Comparison of ENCODE assay signal across 8 cellular contexts in the genomic region with DNA sequence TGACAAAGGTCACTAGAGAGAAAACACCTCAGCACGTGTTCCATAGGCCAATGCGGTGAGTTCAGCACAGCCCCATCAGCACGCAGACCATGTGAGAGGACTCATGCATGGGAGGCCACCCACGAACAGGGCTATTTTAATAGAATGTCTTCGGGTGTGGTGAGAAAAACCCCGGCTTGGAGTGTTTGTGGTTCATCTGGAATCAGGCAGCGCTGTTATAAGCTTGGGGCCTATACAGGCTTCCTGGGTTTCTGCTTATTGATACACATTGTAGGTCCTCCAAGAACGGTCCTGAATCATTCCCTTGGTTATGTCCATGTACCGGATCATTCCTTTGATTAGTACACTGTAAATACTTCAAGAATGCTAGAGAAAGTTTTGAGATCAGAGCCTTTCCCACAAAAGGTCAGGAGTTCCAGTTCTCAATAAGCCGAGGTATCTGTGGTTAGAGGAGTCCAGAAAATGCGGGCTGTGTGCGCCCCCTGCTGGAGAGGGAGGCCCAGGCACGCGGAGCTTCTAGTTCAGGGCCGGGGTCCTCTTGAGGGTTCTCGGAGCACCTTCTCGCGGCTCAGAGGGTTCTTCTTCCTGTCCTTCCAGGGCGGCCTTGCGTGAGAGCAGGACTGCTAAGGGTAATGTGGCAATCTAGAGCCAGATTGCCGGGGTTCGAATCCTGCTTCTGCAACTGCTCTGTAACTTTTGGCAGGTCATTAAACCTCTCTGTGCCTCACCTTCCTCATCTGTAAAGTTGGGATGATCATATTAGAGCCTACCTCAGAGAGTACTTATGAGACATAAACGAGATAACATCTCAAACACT. TPM values are rescaled to one million over a fixed set of nuclear protein-coding genes. Genes with fewer than 3 reads are reported as not detected.
DNase-seq lines count a peak whose midpoint lies in the region; ATAC-seq and TF ChIP-seq lines count a peak whose summit lies in the region.

No MANE protein-coding gene starts in this region.

- WGBS in psoas muscle, 3 donors, result 38 to 52% (median 47%) methylated on average over 23 of the region's 23 CpGs
- 45% methylated on average over 23 of the region's 23 CpGs for WGBS in aorta, 2 donors

- H3K4me1 ChIP-seq in cardiac muscle cell (ENCODE audit: low read depth) (no peaks in the 10 kb centered on the region), psoas muscle (no peaks in the 10 kb centered on the region), aorta (ENCODE audit: control insufficient read depth in 1 of 2, insufficient read depth in 2 of 2, low read length in 2 of 2) (no peaks in the 10 kb centered on the region)

- H3K9me3 ChIP-seq in cardiac muscle cell (ENCODE audit: low read depth) (no peaks in the 10 kb centered on the region), psoas muscle (no peaks in the 10 kb centered on the region), aorta (ENCODE audit: control insufficient read depth, low read length) (no peaks in the 10 kb centered on the region)

- intact Hi-C loops in psoas muscle (cut with DNase I), result loop anchor here (1.0 to 5.0 kb wide), 5 partner anchors 414 to 668 kb away; no protein-coding TSS in a partner anchor
- intact Hi-C loops in aorta (cut with DNase I), result loop anchor here (1.0 to 10.0 kb wide), 4 partner anchors 56 to 669 kb away; no protein-coding TSS in a partner anchor

- H3K27ac ChIP-seq in cardiac muscle cell, result no peak overlapping the region
- no peak overlapping the region for H3K27ac ChIP-seq in psoas muscle
- H3K27ac ChIP-seq in aorta (ENCODE audit: low read depth in 1 of 2, low read length in 2 of 2), result no peak overlapping the region

- H3K4me3 ChIP-seq in cardiac muscle cell, result no peak overlapping the region
- H3K4me3 ChIP-seq in psoas muscle, result no peak overlapping the region
- no peak overlapping the region for H3K4me3 ChIP-seq in aorta (ENCODE audit: low read length in 2 of 2)

- H3K36me3 ChIP-seq in cardiac muscle cell (no peaks in the 10 kb centered on the region), psoas muscle (ENCODE audit: insufficient read depth in 1 of 2, low read depth in 1 of 2) (no peaks in the 10 kb centered on the region), aorta (ENCODE audit: control insufficient read depth in 1 of 2, insufficient read depth in 2 of 2, low read length in 1 of 2) (no peaks in the 10 kb centered on the region)

- ATAC-seq in GM21825 (IDR thresholded peaks at IDR 0.05; ENCODE audit: unreplicated experiment), result peak; percentile 76
- ATAC-seq in SK-N-SH treated with all-trans-retinoic acid at 6 μM for 48 hours, result peak; percentile 97
- ATAC-seq in psoas muscle, result peak; percentile 77 to 87 (median 83)
- ATAC-seq in aorta (ENCODE audit: low FRiP score), result peak; percentile 90

- no peaks in the 10 kb centered on the region for H3K27me3 ChIP-seq in cardiac muscle cell
- no peaks in the 10 kb centered on the region for H3K27me3 ChIP-seq in psoas muscle (ENCODE audit: insufficient read depth in 3 of 3, low read length in 2 of 3)
- no peaks in the 10 kb centered on the region for H3K27me3 ChIP-seq in aorta (ENCODE audit: control insufficient read depth in 1 of 2, insufficient read depth in 2 of 2, low read length in 1 of 2)

- DNase-seq in GF-D8 (lab: John Stamatoyannopoulos, UW), result peak; percentile 27
- peak; percentile 62 for DNase-seq in KG1 (lab: John Stamatoyannopoulos, UW)
- peak; percentile 81 for DNase-seq in activated naive CD4-positive, alpha-beta T cell treated with anti-CD3 and anti-CD28 coated beads, Interleukin-2, amount 50 U/mL, for 16 hours
- peak; percentile 82 to 88 for DNase-seq in cardiac muscle cell (ENCODE audit: low read depth in 1 of 2, low spot score in 1 of 2)
- DNase-seq in psoas muscle, result peak; percentile 80 to 87
- DNase-seq in aorta, result peak; percentile 89 to 94

- TF ChIP-seq CTCF in cardiac muscle cell (IDR thresholded peaks at IDR 0.05; ENCODE audit: low read depth, low read length) (peak; percentile 96), psoas muscle (IDR thresholded peaks at IDR 0.05) (peak; percentile 96)

TF ChIP-seq in SK-N-SH treated with all-trans-retinoic acid at 6 μM for 48 hours, 23 proteins besides CTCF, POLR2A, EP300 and RAD21:
- no peak for TF ChIP-seq ZNF70 (CRISPR knock-in tag; IDR thresholded peaks at IDR 0.05)

RNA-seq across cellular contexts. Expression of gene TLR10, which starts 51.8 kb away (rescaled TPM):
- total RNA-seq in cardiac muscle cell (not detected in 2 replicates), psoas muscle (under 1 TPM in 3 of 4 donors, not detected in 1; 0.11 to 0.17 (median 0.15) TPM), aorta (1 to 10 TPM in 1 of 2 donors, under 1 TPM in 1; 0.32 to 1.1 TPM)
- polyA plus RNA-seq in cardiac muscle cell (0.06 TPM in 1 of 2 replicates, not detected in the other), psoas muscle (under 1 TPM in 2 of 3 donors, not detected in 1; 0.01 TPM), aorta (not detected)

Comparison
In these comparisons a context has a peak if more than half of its experiments do, and no peak if none do; other contexts are left out.
1. DNase-seq: peak in every context shown above with its lines; median percentile 92 in aorta; 85 in cardiac muscle cell; 84 in psoas muscle; 81 in activated naive CD4-positive, alpha-beta T cell treated with anti-CD3 and anti-CD28 coated beads, Interleukin-2, amount 50 U/mL, for 16 hours; 62 in KG1; 27 in GF-D8.